In genomic region chr12:53992377-53992776, GRCh38 we compare ENCODE assay signal across 14 cellular contexts. TPM values are rescaled to one million over a fixed set of nuclear protein-coding genes. Genes with fewer than 3 reads are reported as not detected.
DNase-seq lines count a peak whose midpoint lies in the region; ATAC-seq, FAIRE-seq and TF ChIP-seq lines count a peak whose summit lies in the region.
"Had no signal": no experiment of that assay in that cellular context is flagged by ENCODE, and none has a peak within 500 bp of the region (broad histone marks: within the 10 kb centered on the region; RNA-seq: fewer than 3 reads in every experiment).

No MANE protein-coding gene starts in this region.

- peaks cover 5% of the 10 kb centered on the region; the same call in 1 of the 2 replicates for H3K4me1 ChIP-seq in HUES6 (ENCODE audit: control insufficient read depth, insufficient read depth, low read length)
- peaks cover 87% of the 10 kb centered on the region for H3K4me1 ChIP-seq in SJSA1 (replicated peaks)
- H3K4me1 ChIP-seq in mesenchymal stem cell (ENCODE audit: control insufficient read depth, insufficient read depth, low read depth, low read length): peaks cover 36% of the 10 kb centered on the region
- H3K4me1 ChIP-seq in skeletal muscle tissue (ENCODE audit: control insufficient read depth in 3 of 3, insufficient read depth in 3 of 3, low read length in 3 of 3): peaks cover 71 to 90% (median 79%) of the 10 kb centered on the region in 3 donors
- H3K4me1 ChIP-seq in MM.1S (ENCODE audit: low read length): peaks cover 23% of the 10 kb centered on the region; the same call in 1 of the 2 replicates
- peaks cover 59% of the 10 kb centered on the region for H3K4me1 ChIP-seq in osteoblast (ENCODE audit: insufficient read depth, low read length)
- peaks cover 49% of the 10 kb centered on the region for H3K4me1 ChIP-seq in HepG2 (ENCODE audit: insufficient read depth, low read length)

- no peak overlapping the region for H3K23ac ChIP-seq in mesenchymal stem cell (ENCODE audit: low read length in 2 of 2)

- H3K18ac ChIP-seq in mesenchymal stem cell (ENCODE audit: low read depth in 1 of 2, low read length in 2 of 2): no peak overlapping the region

- H3K79me2 ChIP-seq in MM.1S (ENCODE audit: low read length) (no peaks in the 10 kb centered on the region), osteoblast (ENCODE audit: insufficient read depth, low read length) (peaks cover 100% of the 10 kb centered on the region), HepG2 (ENCODE audit: insufficient read depth, low read length) (no peaks in the 10 kb centered on the region)

- H3F3A ChIP-seq in MM.1S (ENCODE audit: insufficient read depth, low read length): 0 out of 2 replicates have a peak, but pooled peaks cover 6% of the 10 kb centered on the region

- H3K9me2 ChIP-seq in MM.1S (replicated peaks; ENCODE audit: insufficient read depth, low read length): no peaks in the 10 kb centered on the region

- BruUV-seq in HepG2 (replicated peaks; lab: Mats Ljungman, UMichigan): no TSS peak

- H2BK5ac ChIP-seq in mesenchymal stem cell (ENCODE audit: low read depth, low read length, poor library complexity, severe bottlenecking): no peak overlapping the region

- TF ChIP-seq EP300 in HepG2 (IDR thresholded peaks at IDR 0.05; ENCODE audit: low read depth in 2 of 2, low read length in 2 of 2) (no peak), HepG2 (CRISPR knock-in tag; IDR thresholded peaks at IDR 0.05; ENCODE audit: borderline replicate concordance) (no peak)

- peaks cover 100% of the 10 kb centered on the region for H3K27me3 ChIP-seq in HUES6 (ENCODE audit: control insufficient read depth, insufficient read depth, low read length)
- H3K27me3 ChIP-seq in SJSA1 (replicated peaks): no peaks in the 10 kb centered on the region
- peaks cover 0 to 4% of the 10 kb centered on the region in 2 experiments for H3K27me3 ChIP-seq in mesenchymal stem cell (ENCODE audit: control insufficient read depth in 1 of 2, insufficient read depth in 1 of 2, low read length in 2 of 2)
- H3K27me3 ChIP-seq in skeletal muscle tissue (ENCODE audit: control insufficient read depth in 3 of 3, insufficient read depth in 3 of 3, low read length in 3 of 3): peaks cover 0 to 14% (median 3%) of the 10 kb centered on the region in 3 donors
- H3K27me3 ChIP-seq in MM.1S (replicated peaks; ENCODE audit: insufficient read depth, low read length): peaks cover 96% of the 10 kb centered on the region
- no peaks in the 10 kb centered on the region for H3K27me3 ChIP-seq in osteoblast (ENCODE audit: insufficient read depth, low read length)
- H3K27me3 ChIP-seq in HepG2 (ENCODE audit: control insufficient read depth in 1 of 2, insufficient read depth in 2 of 2, low read length in 2 of 2): peaks cover 10 to 49% of the 10 kb centered on the region in 2 experiments

- H3K79me1 ChIP-seq in mesenchymal stem cell (replicated peaks; ENCODE audit: low read length, poor library complexity, severe bottlenecking): peaks cover 2% of the 10 kb centered on the region

- no peak overlapping the region for H3K14ac ChIP-seq in mesenchymal stem cell (ENCODE audit: low read length in 2 of 2)

- ATAC-seq in HepG2: no peak

- peak overlapping the region; percentile 81 for H3K4me2 ChIP-seq in mesenchymal stem cell (ENCODE audit: low read length, poor library complexity, severe bottlenecking)
- H3K4me2 ChIP-seq in MM.1S (ENCODE audit: low read depth, low read length): no peak overlapping the region
- H3K4me2 ChIP-seq in osteoblast (ENCODE audit: insufficient read depth, low read length): no peak overlapping the region
- H3K4me2 ChIP-seq in HepG2 (ENCODE audit: low read depth, low read length): no peak overlapping the region

- TF ChIP-seq RAD21 in HepG2 (CRISPR knock-in tag; IDR thresholded peaks at IDR 0.05): no peak

- H3K4me3 ChIP-seq in HUES6 (ENCODE audit: low read depth, low read length) (no peak overlapping the region), SJSA1 (no peak overlapping the region), mesenchymal stem cell (ENCODE audit: insufficient read depth in 1 of 2, low read depth in 1 of 2, low read length in 2 of 2) (peak overlapping the region in 1 of 2 experiments; percentile 92), skeletal muscle tissue (ENCODE audit: low read length in 3 of 3) (peak overlapping the region in 2 of 3 donors; percentile 2 to 42), MM.1S (ENCODE audit: low read length) (no peak overlapping the region), osteoblast (ENCODE audit: insufficient read depth, low read length) (no peak overlapping the region), HepG2 (replicated peaks in 1 of 3; ENCODE audit: insufficient read depth in 1 of 3, low read depth in 2 of 3, low read length in 3 of 3) (no peak overlapping the region)

- intact Hi-C loops in HepG2 (cut with micrococcal nuclease; ENCODE audit: unreplicated experiment): no loop called here

- DNase-seq in SJSA1 (ENCODE audit: low read depth in 1 of 2, low spot score in 2 of 2): no peak
- DNase-seq in mesenchymal stem cell: no peak
- no peak for DNase-seq in MM.1S
- DNase-seq in osteoblast (ENCODE audit: insufficient read length, low spot score, missing footprints): no peak
- DNase-seq in HepG2 (ENCODE audit: low spot score): no peak
- DNase-seq: H7, Karpas-422, NCI-H2029, NCI-H510A, RPMI8226 had no signal

- H4K20me1 ChIP-seq in MM.1S (ENCODE audit: insufficient read depth, low read length): no peaks in the 10 kb centered on the region
- peaks cover 27% of the 10 kb centered on the region for H4K20me1 ChIP-seq in osteoblast (ENCODE audit: insufficient read depth, low read length)
- no peaks in the 10 kb centered on the region for H4K20me1 ChIP-seq in HepG2 (ENCODE audit: insufficient read depth, low read length)

- in situ Hi-C loops in HepG2 (cut with HindIII; ENCODE audit: extremely low pct_ligation_motif_present, low pct_unique_long_range_greater_than_20kb): loop anchor here (10.0 kb wide), 1 partner anchor 382 kb away; no protein-coding TSS in a partner anchor

- TF ChIP-seq CTCF in MM.1S (IDR thresholded peaks at IDR 0.05; ENCODE audit: low read length) (no peak), osteoblast (IDR thresholded peaks at IDR 0.05; ENCODE audit: extremely low read depth, low read depth, low read length) (no peak), HepG2 (CRISPR knock-in tag; IDR thresholded peaks at IDR 0.05) (no peak)

- no peak overlapping the region for H2BK12ac ChIP-seq in mesenchymal stem cell (ENCODE audit: low read length in 2 of 2)

- no peak overlapping the region for H3K4ac ChIP-seq in mesenchymal stem cell (ENCODE audit: low read depth in 1 of 2, low read length in 2 of 2)

- no peak overlapping the region for H4K8ac ChIP-seq in mesenchymal stem cell (ENCODE audit: low read length)

- no peak overlapping the region for H3K27ac ChIP-seq in HUES6 (ENCODE audit: low read depth, low read length)
- peak overlapping the region; percentile 93 for H3K27ac ChIP-seq in SJSA1
- H3K27ac ChIP-seq in mesenchymal stem cell (ENCODE audit: low read length, poor library complexity, severe bottlenecking): peak overlapping the region; percentile 62
- H3K27ac ChIP-seq in skeletal muscle tissue (ENCODE audit: low read depth, low read length): peak overlapping the region; percentile 100
- no peak overlapping the region for H3K27ac ChIP-seq in MM.1S (ENCODE audit: low read length)
- no peak overlapping the region for H3K27ac ChIP-seq in osteoblast (ENCODE audit: low read depth, low read length)
- no peak overlapping the region for H3K27ac ChIP-seq in HepG2 (ENCODE audit: extremely low read length, insufficient read depth, low read length)

- CTCF ChIA-PET in HepG2 (lab: Yijun Ruan, JAX; ENCODE audit: low intra/inter-chr PET ratio, low total read pairs): no interaction called here

- H2AK5ac ChIP-seq in mesenchymal stem cell (ENCODE audit: low read length, severe bottlenecking): peak overlapping the region; percentile 68

- 77% methylated on average over 5 of the region's 5 CpGs for WGBS in mesenchymal stem cell
- 56% methylated on average over 5 of the region's 5 CpGs for WGBS in HepG2 (ENCODE audit: low lambda C conversion rate)

- no peaks in the 10 kb centered on the region for H3K36me3 ChIP-seq in HUES6 (ENCODE audit: control insufficient read depth, insufficient read depth, low read length)
- no peaks in the 10 kb centered on the region for H3K36me3 ChIP-seq in SJSA1
- H3K36me3 ChIP-seq in mesenchymal stem cell (ENCODE audit: control insufficient read depth in 1 of 2, insufficient read depth in 2 of 2, low read depth in 1 of 2, low read length in 2 of 2): no peaks in the 10 kb centered on the region
- no peaks in the 10 kb centered on the region for H3K36me3 ChIP-seq in skeletal muscle tissue (ENCODE audit: control insufficient read depth in 3 of 3, insufficient read depth in 3 of 3, low read length in 3 of 3)
- H3K36me3 ChIP-seq in MM.1S (replicated peaks; ENCODE audit: insufficient read depth, low read length): no peaks in the 10 kb centered on the region
- H3K36me3 ChIP-seq in osteoblast (ENCODE audit: insufficient read depth, low read length): no peaks in the 10 kb centered on the region
- H3K36me3 ChIP-seq in HepG2 (replicated peaks in 1 of 2; ENCODE audit: control insufficient read depth in 1 of 2, insufficient read depth in 2 of 2, low read length in 2 of 2): no peaks in the 10 kb centered on the region

- H3K9me3 ChIP-seq in HUES6 (ENCODE audit: control insufficient read depth, insufficient read depth, low read depth, low read length): no peaks in the 10 kb centered on the region
- no peaks in the 10 kb centered on the region for H3K9me3 ChIP-seq in SJSA1 (replicated peaks)
- no peaks in the 10 kb centered on the region for H3K9me3 ChIP-seq in mesenchymal stem cell (ENCODE audit: control insufficient read depth, low read length)
- no peaks in the 10 kb centered on the region for H3K9me3 ChIP-seq in skeletal muscle tissue (ENCODE audit: control insufficient read depth in 3 of 3, low read length in 3 of 3)
- H3K9me3 ChIP-seq in MM.1S (replicated peaks; ENCODE audit: insufficient read depth, low read length): no peaks in the 10 kb centered on the region
- H3K9me3 ChIP-seq in osteoblast (ENCODE audit: low read depth, low read length): no peaks in the 10 kb centered on the region
- H3K9me3 ChIP-seq in HepG2 (ENCODE audit: low read length): no peaks in the 10 kb centered on the region

- H4K91ac ChIP-seq in mesenchymal stem cell (ENCODE audit: low read length): no peak overlapping the region

- POLR2A ChIA-PET in HepG2 (lab: Yijun Ruan, JAX): no interaction called here

- no peak for TF ChIP-seq POLR2A in HepG2 (IDR thresholded peaks at IDR 0.05; ENCODE audit: insufficient read depth in 1 of 2, low read depth in 2 of 2, low read length in 2 of 2)

- no peak overlapping the region for H2BK120ac ChIP-seq in mesenchymal stem cell (ENCODE audit: low read depth, low read length)

- H2AFZ ChIP-seq in mesenchymal stem cell (ENCODE audit: low read depth, low read length) (no peak overlapping the region), MM.1S (ENCODE audit: low read length) (no peak overlapping the region), osteoblast (ENCODE audit: low read length) (no peak overlapping the region), HepG2 (ENCODE audit: low read length) (no peak overlapping the region)

- peak overlapping the region; percentile 73 for H3K9ac ChIP-seq in HUES6 (ENCODE audit: low read length)
- H3K9ac ChIP-seq in mesenchymal stem cell (ENCODE audit: low read length): peak overlapping the region; percentile 98
- peak overlapping the region; percentile 34 to 81 (median 71) for H3K9ac ChIP-seq in skeletal muscle tissue (ENCODE audit: low read depth in 1 of 3, low read length in 3 of 3)
- H3K9ac ChIP-seq in MM.1S (ENCODE audit: low read length): no peak overlapping the region
- H3K9ac ChIP-seq in HepG2 (ENCODE audit: insufficient read depth, low read depth, low read length): no peak overlapping the region

- no peak for FAIRE-seq in HepG2 (lab: Jason Lieb, UNC)

- no peak overlapping the region for H2BK15ac ChIP-seq in mesenchymal stem cell (ENCODE audit: low read depth, poor library complexity, severe bottlenecking)

RNA-seq across cellular contexts. Expression of gene HOXC10, which starts 7.4 kb away (rescaled TPM):
- 3.2 and 7.5 TPM in 2 replicates for total RNA-seq in SJSA1 (2014; rRNA removed; shearing (Covaris generic))
- polyA plus RNA-seq in mesenchymal stem cell (2013, experiment 1 of 2): 8.9 TPM
- polyA plus RNA-seq in mesenchymal stem cell (2013, experiment 2 of 2): 9.4 TPM
- 3.7 TPM for total RNA-seq in skeletal muscle tissue
- total RNA-seq in osteoblast: 9.7 and 11.2 TPM in 2 replicates
- not detected in 2 replicates for total RNA-seq in HepG2 (2016; rRNA removed; fragmentation: Illumina TruSeq; extraction: Trizol)
- total RNA-seq in HepG2 (2016; cell fraction: cytosol; rRNA removed; fragmentation: Illumina TruSeq; extraction: Trizol; ENCODE audit: low read depth): not detected in 2 replicates
- not detected in 2 replicates for total RNA-seq in HepG2 (2016; cell fraction: insoluble cytoplasmic fraction; rRNA removed; fragmentation: Illumina TruSeq; extraction: Trizol)
- total RNA-seq in HepG2 (2016; cell fraction: membrane; rRNA removed; fragmentation: Illumina TruSeq; extraction: Trizol): not detected in 2 replicates
- not detected in 2 replicates for total RNA-seq in HepG2 (2016; cell fraction: nucleus; rRNA removed; fragmentation: Illumina TruSeq; extraction: Trizol)
- not detected in 2 replicates for polyA plus RNA-seq in HepG2 (2011; rRNA removed)
- polyA plus RNA-seq in HepG2 (2011; cell fraction: cytosol; rRNA removed): 0.17 TPM in 1 of 2 replicates, not detected in the other
- polyA plus RNA-seq in HepG2 (2011; cell fraction: nucleus; rRNA removed): not detected in 2 replicates
- polyA plus RNA-seq in HepG2 (2012): 0.35 TPM in 1 of 2 replicates, not detected in the other
- polyA plus RNA-seq in HepG2 (2016; cell fraction: cytosol; fragmentation: Illumina TruSeq; extraction: Trizol; ENCODE audit: low read depth): not detected in 2 replicates
- 0.19 TPM in 1 of 2 replicates, not detected in the other for polyA plus RNA-seq in HepG2 (2016; cell fraction: insoluble cytoplasmic fraction; fragmentation: Illumina TruSeq; extraction: Trizol; ENCODE audit: low read depth)
- not detected in 2 replicates for polyA plus RNA-seq in HepG2 (2016; cell fraction: membrane; fragmentation: Illumina TruSeq; extraction: Trizol; ENCODE audit: low read depth)
- polyA plus RNA-seq in HepG2 (2016; cell fraction: nucleus; fragmentation: Illumina TruSeq; extraction: Trizol; ENCODE audit: insufficient read depth, low read depth): not detected in 2 replicates
- 19.2 TPM in 1 of 2 replicates, not detected in the other for polyA minus RNA-seq in HepG2 (2011; rRNA and poly(A)+ RNA removed; ENCODE audit: low replicate concordance)
- not detected in 2 replicates for polyA minus RNA-seq in HepG2 (2011; cell fraction: cytosol; rRNA and poly(A)+ RNA removed)
- 0.26 TPM in 1 of 2 replicates, not detected in the other for polyA minus RNA-seq in HepG2 (2011; cell fraction: nucleus; rRNA and poly(A)+ RNA removed)
- total RNA-seq: H7 had no signal
- polyA plus RNA-seq: AG04450 had no signal

RNA-seq across cellular contexts. Expression of gene HOXC9, which starts 7.6 kb away (rescaled TPM):
- 9.6 and 14.2 TPM in 2 replicates for total RNA-seq in SJSA1 (2014; rRNA removed; shearing (Covaris generic))
- polyA plus RNA-seq in mesenchymal stem cell (2013, experiment 1 of 2): 18.0 TPM
- polyA plus RNA-seq in mesenchymal stem cell (2013, experiment 2 of 2): 18.5 TPM
- total RNA-seq in skeletal muscle tissue (4.2 TPM), osteoblast (8.3 and 11.6 TPM in 2 replicates), HepG2 (2016; rRNA removed; fragmentation: Illumina TruSeq; extraction: Trizol) (0.94 and 1.1 TPM in 2 replicates)
- total RNA-seq in HepG2 (2016; cell fraction: cytosol; rRNA removed; fragmentation: Illumina TruSeq; extraction: Trizol; ENCODE audit: low read depth): 0.35 and 0.61 TPM in 2 replicates
- 1.1 and 1.2 TPM in 2 replicates for total RNA-seq in HepG2 (2016; cell fraction: insoluble cytoplasmic fraction; rRNA removed; fragmentation: Illumina TruSeq; extraction: Trizol)
- total RNA-seq in HepG2 (2016; cell fraction: membrane; rRNA removed; fragmentation: Illumina TruSeq; extraction: Trizol): 0.90 and 0.99 TPM in 2 replicates
- total RNA-seq in HepG2 (2016; cell fraction: nucleus; rRNA removed; fragmentation: Illumina TruSeq; extraction: Trizol): 0.41 and 0.50 TPM in 2 replicates
- polyA plus RNA-seq in HepG2 (2011; rRNA removed): 0.10 and 0.11 TPM in 2 replicates
- polyA plus RNA-seq in HepG2 (2011; cell fraction: cytosol; rRNA removed): 0.23 and 0.27 TPM in 2 replicates
- 0.10 and 0.14 TPM in 2 replicates for polyA plus RNA-seq in HepG2 (2011; cell fraction: nucleus; rRNA removed)
- polyA plus RNA-seq in HepG2 (2012): 0.47 and 1.0 TPM in 2 replicates
- 1.6 and 2.0 TPM in 2 replicates for polyA plus RNA-seq in HepG2 (2016; cell fraction: cytosol; fragmentation: Illumina TruSeq; extraction: Trizol; ENCODE audit: low read depth)
- 1.8 and 2.6 TPM in 2 replicates for polyA plus RNA-seq in HepG2 (2016; cell fraction: insoluble cytoplasmic fraction; fragmentation: Illumina TruSeq; extraction: Trizol; ENCODE audit: low read depth)
- polyA plus RNA-seq in HepG2 (2016; cell fraction: membrane; fragmentation: Illumina TruSeq; extraction: Trizol; ENCODE audit: low read depth): 1.4 and 2.4 TPM in 2 replicates
- 1.3 and 2.0 TPM in 2 replicates for polyA plus RNA-seq in HepG2 (2016; cell fraction: nucleus; fragmentation: Illumina TruSeq; extraction: Trizol; ENCODE audit: insufficient read depth, low read depth)
- 1.2 TPM in 1 of 2 replicates, not detected in the other for polyA minus RNA-seq in HepG2 (2011; rRNA and poly(A)+ RNA removed; ENCODE audit: low replicate concordance)
- polyA minus RNA-seq in HepG2 (2011; cell fraction: cytosol; rRNA and poly(A)+ RNA removed): not detected in 2 replicates
- polyA minus RNA-seq in HepG2 (2011; cell fraction: nucleus; rRNA and poly(A)+ RNA removed): not detected in 2 replicates
- total RNA-seq: H7 had no signal
- polyA plus RNA-seq: AG04450 had no signal

RNA-seq across cellular contexts. Expression of gene HOXC8, which starts 16.4 kb away (rescaled TPM):
- 0.19 and 1.3 TPM in 2 replicates for total RNA-seq in SJSA1 (2014; rRNA removed; shearing (Covaris generic))
- polyA plus RNA-seq in mesenchymal stem cell (2013, experiment 1 of 2): 66.4 TPM
- 67.1 TPM for polyA plus RNA-seq in mesenchymal stem cell (2013, experiment 2 of 2)
- total RNA-seq in skeletal muscle tissue (0.52 TPM), osteoblast (3.2 and 5.1 TPM in 2 replicates), HepG2 (2016; rRNA removed; fragmentation: Illumina TruSeq; extraction: Trizol) (not detected in 2 replicates)
- total RNA-seq in HepG2 (2016; cell fraction: cytosol; rRNA removed; fragmentation: Illumina TruSeq; extraction: Trizol; ENCODE audit: low read depth): not detected in 2 replicates
- total RNA-seq in HepG2 (2016; cell fraction: insoluble cytoplasmic fraction; rRNA removed; fragmentation: Illumina TruSeq; extraction: Trizol): not detected in 2 replicates
- total RNA-seq in HepG2 (2016; cell fraction: membrane; rRNA removed; fragmentation: Illumina TruSeq; extraction: Trizol): not detected in 2 replicates
- not detected in 2 replicates for total RNA-seq in HepG2 (2016; cell fraction: nucleus; rRNA removed; fragmentation: Illumina TruSeq; extraction: Trizol)
- polyA plus RNA-seq in HepG2 (2011; rRNA removed): 0.04 TPM in 1 of 2 replicates, not detected in the other
- 0.03 TPM in 1 of 2 replicates, not detected in the other for polyA plus RNA-seq in HepG2 (2011; cell fraction: cytosol; rRNA removed)
- polyA plus RNA-seq in HepG2 (2011; cell fraction: nucleus; rRNA removed): not detected in 2 replicates
- 0.16 TPM in 1 of 2 replicates, not detected in the other for polyA plus RNA-seq in HepG2 (2012)
- polyA plus RNA-seq in HepG2 (2016; cell fraction: cytosol; fragmentation: Illumina TruSeq; extraction: Trizol; ENCODE audit: low read depth): not detected in 2 replicates
- not detected in 2 replicates for polyA plus RNA-seq in HepG2 (2016; cell fraction: insoluble cytoplasmic fraction; fragmentation: Illumina TruSeq; extraction: Trizol; ENCODE audit: low read depth)
- polyA plus RNA-seq in HepG2 (2016; cell fraction: membrane; fragmentation: Illumina TruSeq; extraction: Trizol; ENCODE audit: low read depth): not detected in 2 replicates
- polyA plus RNA-seq in HepG2 (2016; cell fraction: nucleus; fragmentation: Illumina TruSeq; extraction: Trizol; ENCODE audit: insufficient read depth, low read depth): 0.32 TPM in 1 of 2 replicates, not detected in the other
- polyA minus RNA-seq in HepG2 (2011; rRNA and poly(A)+ RNA removed; ENCODE audit: low replicate concordance): 0.61 TPM in 1 of 2 replicates, not detected in the other
- polyA minus RNA-seq in HepG2 (2011; cell fraction: cytosol; rRNA and poly(A)+ RNA removed): not detected in 2 replicates
- not detected in 2 replicates for polyA minus RNA-seq in HepG2 (2011; cell fraction: nucleus; rRNA and poly(A)+ RNA removed)
- total RNA-seq: H7 had no signal

RNA-seq across cellular contexts. Expression of gene HOTAIR, which starts 17.6 kb away (rescaled TPM):
- total RNA-seq in SJSA1 (2014; rRNA removed; shearing (Covaris generic)): 11.1 and 13.5 TPM in 2 replicates
- polyA plus RNA-seq in mesenchymal stem cell (2013, experiment 1 of 2): 2.4 TPM
- polyA plus RNA-seq in mesenchymal stem cell (2013, experiment 2 of 2): 1.7 TPM
- total RNA-seq in skeletal muscle tissue (2.1 TPM), osteoblast (0.72 and 1.2 TPM in 2 replicates), HepG2 (2016; rRNA removed; fragmentation: Illumina TruSeq; extraction: Trizol) (not detected in 2 replicates)
- not detected in 2 replicates for total RNA-seq in HepG2 (2016; cell fraction: cytosol; rRNA removed; fragmentation: Illumina TruSeq; extraction: Trizol; ENCODE audit: low read depth)
- total RNA-seq in HepG2 (2016; cell fraction: insoluble cytoplasmic fraction; rRNA removed; fragmentation: Illumina TruSeq; extraction: Trizol): not detected in 2 replicates
- not detected in 2 replicates for total RNA-seq in HepG2 (2016; cell fraction: membrane; rRNA removed; fragmentation: Illumina TruSeq; extraction: Trizol)
- not detected in 2 replicates for total RNA-seq in HepG2 (2016; cell fraction: nucleus; rRNA removed; fragmentation: Illumina TruSeq; extraction: Trizol)
- not detected in 2 replicates for polyA plus RNA-seq in HepG2 (2011; rRNA removed)
- polyA plus RNA-seq in HepG2 (2011; cell fraction: cytosol; rRNA removed): not detected in 2 replicates
- polyA plus RNA-seq in HepG2 (2011; cell fraction: nucleus; rRNA removed): not detected in 2 replicates
- not detected in 2 replicates for polyA plus RNA-seq in HepG2 (2012)
- not detected in 2 replicates for polyA plus RNA-seq in HepG2 (2016; cell fraction: cytosol; fragmentation: Illumina TruSeq; extraction: Trizol; ENCODE audit: low read depth)
- not detected in 2 replicates for polyA plus RNA-seq in HepG2 (2016; cell fraction: insoluble cytoplasmic fraction; fragmentation: Illumina TruSeq; extraction: Trizol; ENCODE audit: low read depth)
- polyA plus RNA-seq in HepG2 (2016; cell fraction: membrane; fragmentation: Illumina TruSeq; extraction: Trizol; ENCODE audit: low read depth): not detected in 2 replicates
- polyA plus RNA-seq in HepG2 (2016; cell fraction: nucleus; fragmentation: Illumina TruSeq; extraction: Trizol; ENCODE audit: insufficient read depth, low read depth): not detected in 2 replicates
- polyA minus RNA-seq in HepG2 (2011; rRNA and poly(A)+ RNA removed; ENCODE audit: low replicate concordance): 0.84 TPM in 1 of 2 replicates, not detected in the other
- polyA minus RNA-seq in HepG2 (2011; cell fraction: cytosol; rRNA and poly(A)+ RNA removed): not detected in 2 replicates
- not detected in 2 replicates for polyA minus RNA-seq in HepG2 (2011; cell fraction: nucleus; rRNA and poly(A)+ RNA removed)
- total RNA-seq: H7, SK-MEL-5 had no signal
- polyA plus RNA-seq: AG04450 had no signal

RNA-seq across cellular contexts. Expression of gene HOXC11, which starts 19.5 kb away (rescaled TPM):
- total RNA-seq in SJSA1 (2014; rRNA removed; shearing (Covaris generic)): 4.3 and 4.6 TPM in 2 replicates
- 1.1 TPM for polyA plus RNA-seq in mesenchymal stem cell (2013, experiment 1 of 2)
- 0.97 TPM for polyA plus RNA-seq in mesenchymal stem cell (2013, experiment 2 of 2)
- total RNA-seq in skeletal muscle tissue: 0.52 TPM
- total RNA-seq in osteoblast: 1.1 and 1.5 TPM in 2 replicates
- total RNA-seq in HepG2 (2016; rRNA removed; fragmentation: Illumina TruSeq; extraction: Trizol): not detected in 2 replicates
- total RNA-seq in HepG2 (2016; cell fraction: cytosol; rRNA removed; fragmentation: Illumina TruSeq; extraction: Trizol; ENCODE audit: low read depth): not detected in 2 replicates
- not detected in 2 replicates for total RNA-seq in HepG2 (2016; cell fraction: insoluble cytoplasmic fraction; rRNA removed; fragmentation: Illumina TruSeq; extraction: Trizol)
- total RNA-seq in HepG2 (2016; cell fraction: membrane; rRNA removed; fragmentation: Illumina TruSeq; extraction: Trizol): not detected in 2 replicates
- total RNA-seq in HepG2 (2016; cell fraction: nucleus; rRNA removed; fragmentation: Illumina TruSeq; extraction: Trizol): not detected in 2 replicates
- not detected in 2 replicates for polyA plus RNA-seq in HepG2 (2011; rRNA removed)
- polyA plus RNA-seq in HepG2 (2011; cell fraction: cytosol; rRNA removed): not detected in 2 replicates
- polyA plus RNA-seq in HepG2 (2011; cell fraction: nucleus; rRNA removed): not detected in 2 replicates
- not detected in 2 replicates for polyA plus RNA-seq in HepG2 (2012)
- not detected in 2 replicates for polyA plus RNA-seq in HepG2 (2016; cell fraction: cytosol; fragmentation: Illumina TruSeq; extraction: Trizol; ENCODE audit: low read depth)
- polyA plus RNA-seq in HepG2 (2016; cell fraction: insoluble cytoplasmic fraction; fragmentation: Illumina TruSeq; extraction: Trizol; ENCODE audit: low read depth): not detected in 2 replicates
- not detected in 2 replicates for polyA plus RNA-seq in HepG2 (2016; cell fraction: membrane; fragmentation: Illumina TruSeq; extraction: Trizol; ENCODE audit: low read depth)
- not detected in 2 replicates for polyA plus RNA-seq in HepG2 (2016; cell fraction: nucleus; fragmentation: Illumina TruSeq; extraction: Trizol; ENCODE audit: insufficient read depth, low read depth)
- polyA minus RNA-seq in HepG2 (2011; rRNA and poly(A)+ RNA removed; ENCODE audit: low replicate concordance): 8.8 TPM in 1 of 2 replicates, not detected in the other
- polyA minus RNA-seq in HepG2 (2011; cell fraction: cytosol; rRNA and poly(A)+ RNA removed): 0.30 TPM in 1 of 2 replicates, not detected in the other
- 0.13 TPM in 1 of 2 replicates, not detected in the other for polyA minus RNA-seq in HepG2 (2011; cell fraction: nucleus; rRNA and poly(A)+ RNA removed)
- total RNA-seq: H7 had no signal
- polyA plus RNA-seq: AG04450 had no signal

Comparison
In these comparisons a context has a peak if more than half of its experiments do, and no peak if none do; other contexts are left out.
1. H3K27ac ChIP-seq: peak in SJSA1 (single experiment), mesenchymal stem cell (single experiment) and skeletal muscle tissue (single experiment); none in HUES6 (single experiment), MM.1S (single experiment), osteoblast (single experiment) and HepG2 (single experiment).
2. H3K4me3 ChIP-seq: peak in skeletal muscle tissue (2 of 3); none in HUES6 (single experiment), SJSA1 (single experiment), MM.1S (single experiment), osteoblast (single experiment) and HepG2 (0 of 3).
3. H3K9ac ChIP-seq: peak in HUES6 (single experiment), mesenchymal stem cell (single experiment) and skeletal muscle tissue (3 of 3); none in MM.1S (single experiment) and HepG2 (single experiment).